19 cellular contexts compared by ENCODE assay signal in the genomic region with DNA sequence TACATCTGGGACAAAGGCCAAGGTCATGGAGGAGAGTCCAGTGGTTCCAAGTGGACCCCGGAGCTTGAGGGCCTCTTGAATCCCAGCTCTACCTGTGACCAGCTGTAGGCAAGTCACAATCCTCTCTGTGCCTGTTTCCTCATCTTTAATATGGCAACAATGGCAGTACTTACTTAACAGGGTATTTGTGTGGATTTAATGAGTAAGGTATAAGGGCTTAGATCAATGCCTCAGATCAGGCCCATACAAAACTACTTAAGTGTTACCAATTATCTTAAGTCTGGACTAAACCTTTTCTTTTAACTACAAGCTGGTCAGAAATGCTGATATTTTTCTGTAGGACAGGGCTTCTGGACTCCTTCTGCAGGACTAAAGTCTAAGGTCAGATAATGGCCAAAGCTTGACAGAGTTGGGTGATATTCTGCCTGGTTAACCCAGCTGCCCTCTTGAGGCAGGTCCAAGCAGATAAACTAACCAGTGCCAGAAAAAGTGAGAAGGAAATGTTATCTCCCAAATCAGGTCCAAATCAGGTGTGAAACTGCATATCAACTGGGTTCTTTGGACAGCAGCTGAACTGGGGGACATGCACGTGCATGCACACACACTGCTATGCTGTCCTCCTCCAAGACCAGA. TPM values are rescaled to one million over a fixed set of nuclear protein-coding genes. Genes with fewer than 3 reads are reported as not detected.
DNase-seq lines count a peak whose midpoint lies in the region; ATAC-seq and TF ChIP-seq lines count a peak whose summit lies in the region.
"Had no signal": no experiment of that assay in that cellular context is flagged by ENCODE, and none has a peak within 500 bp of the region (broad histone marks: within the 10 kb centered on the region; RNA-seq: fewer than 3 reads in every experiment).

No MANE protein-coding gene starts in this region.

- DNase-seq in GM20000 (ENCODE audit: low spot score), result peak; percentile 49
- DNase-seq in RWPE2 (ENCODE audit: low spot score), result no peak
- DNase-seq in foreskin keratinocyte, result no peak
- no peak for DNase-seq in progenitor cell of endocrine pancreas (ENCODE audit: low spot score, unreplicated experiment)
- no peak for DNase-seq in A673 (ENCODE audit: low spot score)
- no peak for DNase-seq in stimulated activated CD4-positive, alpha-beta T cell treated with anti-CD3 and anti-CD28 coated beads, Interleukin-4, amount 100 ng/mL, for 24 hours
- DNase-seq: activated effector memory CD4-positive, alpha-beta T cell treated with anti-CD3 and anti-CD28 coated beads, Interleukin-2, amount 50 U/mL, for 16 hours; C1 segment of cervical spinal cord; DND-41; NCI-H1436; pancreas; tibial artery had no signal

- H3K4me3 ChIP-seq in RWPE2 (ENCODE audit: severe bottlenecking) (no peak overlapping the region), A673 (ENCODE audit: low read depth, low read length, poor library complexity, severe bottlenecking) (no peak overlapping the region)

- no TSS peak for BruUV-seq in A673 (replicated peaks; lab: Mats Ljungman, UMichigan)

- no peak overlapping the region for H3K27ac Mint-ChIP-seq in progenitor cell of endocrine pancreas
- H3K27ac Mint-ChIP-seq: stimulated activated memory B cell treated with anti-CD40 and anti-IgM and Interleukin-4, amounts not matched to agents 10 μg/mL and 1 μg/mL and 100 μg/mL, for 72 hours; T-helper 1 cell treated with Interleukin-12 subunit alpha and Interleukin-12 subunit beta and Interleukin-4 antibody, amounts not matched to agents 30 μg/mL and 1 μg/mL, for 36 hours had no signal

- POLR2A ChIA-PET in A673 (lab: Charles Lee; ENCODE audit: low non-redundant PET), result no interaction called here

- intact Hi-C loops in A673 (cut with micrococcal nuclease; ENCODE audit: unreplicated experiment), result loop anchor here (5.0 kb wide), 1 partner anchor 56 kb away; no protein-coding TSS in a partner anchor

- TF ChIP-seq CTCF in GM20000 (IDR thresholded peaks at IDR 0.05; ENCODE audit: extremely low read depth, missing control alignments) (peak; percentile 0), RWPE2 (IDR thresholded peaks at IDR 0.05; ENCODE audit: poor library complexity, severe bottlenecking) (peak; percentile 68), foreskin keratinocyte (conservative IDR thresholded peaks at IDR 0.05) (peak; percentile 18), progenitor cell of endocrine pancreas (IDR thresholded peaks at IDR 0.05; ENCODE audit: unreplicated experiment) (no peak), A673 (conservative IDR thresholded peaks at IDR 0.05; ENCODE audit: low read depth, low read length) (no peak)

- peaks cover 2% of the 10 kb centered on the region for H3K27me3 Mint-ChIP-seq in progenitor cell of endocrine pancreas

- peaks cover 23% of the 10 kb centered on the region for H3K4me1 Mint-ChIP-seq in progenitor cell of endocrine pancreas (ENCODE audit: low read depth)
- H3K4me1 Mint-ChIP-seq: central memory CD8-positive, alpha-beta T cell had no signal

- no peaks in the 10 kb centered on the region for H3K9me3 ChIP-seq in RWPE2 (ENCODE audit: severe bottlenecking)
- H3K9me3 ChIP-seq in A673 (ENCODE audit: low read depth, low read length, poor library complexity, severe bottlenecking), result no peaks in the 10 kb centered on the region
- H3K9me3 ChIP-seq: pancreas, tibial artery had no signal

- peaks cover 18% of the 10 kb centered on the region for H3K4me1 ChIP-seq in RWPE2 (ENCODE audit: insufficient read depth, poor library complexity, severe bottlenecking)
- peaks cover 5% of the 10 kb centered on the region for H3K4me1 ChIP-seq in foreskin keratinocyte
- H3K4me1 ChIP-seq in A673 (ENCODE audit: insufficient read depth, low read length, poor library complexity, severe bottlenecking), result peaks cover 15% of the 10 kb centered on the region

- no peaks in the 10 kb centered on the region for H3K27me3 ChIP-seq in RWPE2 (ENCODE audit: insufficient read depth, poor library complexity, severe bottlenecking)
- no peaks in the 10 kb centered on the region for H3K27me3 ChIP-seq in foreskin keratinocyte
- H3K27me3 ChIP-seq in A673 (replicated peaks; ENCODE audit: insufficient read depth, low read depth, low read length, poor library complexity), result peaks cover 45% of the 10 kb centered on the region
- H3K27me3 ChIP-seq: pancreas, tibial artery had no signal

- ATAC-seq in RWPE2 (ENCODE audit: low read depth) (no peak), foreskin keratinocyte (no peak), HG03378 (IDR thresholded peaks at IDR 0.05; ENCODE audit: unreplicated experiment) (no peak)
- ATAC-seq: activated CD4-positive, CD25-positive, alpha-beta regulatory T cell treated with anti-CD3 and anti-CD28 coated beads, Interleukin-2, amount 50 U/mL, for 24 hours; pancreas; Right ventricle myocardium inferior; stimulated activated memory B cell treated with anti-CD40 and anti-IgM and Interleukin-4, amounts not matched to agents 10 μg/mL and 1 μg/mL and 100 μg/mL, for 72 hours had no signal

- CTCF ChIA-PET in A673 (lab: Charles Lee), result no interaction called here

- H3K4me3 Mint-ChIP-seq in progenitor cell of endocrine pancreas (ENCODE audit: low read depth), result peak overlapping the region; percentile 5

- H3K27ac ChIP-seq in RWPE2 (ENCODE audit: poor library complexity, severe bottlenecking) (peak overlapping the region; percentile 88), foreskin keratinocyte (peak overlapping the region; percentile 7), A673 (ENCODE audit: low read depth, low read length, poor library complexity, severe bottlenecking) (no peak overlapping the region)
- H3K27ac ChIP-seq: HL-60, pancreas, tibial artery had no signal

- H3K36me3 ChIP-seq in RWPE2 (ENCODE audit: low read depth) (peaks cover 57% of the 10 kb centered on the region), A673 (ENCODE audit: insufficient read depth, low read length, poor library complexity, severe bottlenecking) (no peaks in the 10 kb centered on the region)
- H3K36me3 ChIP-seq: pancreas, tibial artery had no signal

- peaks cover 1% of the 10 kb centered on the region for H3K36me3 Mint-ChIP-seq in progenitor cell of endocrine pancreas (ENCODE audit: insufficient read depth)
- H3K36me3 Mint-ChIP-seq: stimulated activated memory B cell treated with anti-CD40 and anti-IgM and Interleukin-4, amounts not matched to agents 10 μg/mL and 1 μg/mL and 100 μg/mL, for 72 hours had no signal

- H3K9me3 Mint-ChIP-seq in progenitor cell of endocrine pancreas (ENCODE audit: low read depth), result no peaks in the 10 kb centered on the region
- H3K9me3 Mint-ChIP-seq: central memory CD8-positive, alpha-beta T cell; stimulated activated memory B cell treated with anti-CD40 and anti-IgM and Interleukin-4, amounts not matched to agents 10 μg/mL and 1 μg/mL and 100 μg/mL, for 72 hours; T-helper 1 cell treated with Interleukin-12 subunit alpha and Interleukin-12 subunit beta and Interleukin-4 antibody, amounts not matched to agents 30 μg/mL and 1 μg/mL, for 36 hours had no signal

RNA-seq across cellular contexts. Expression of gene SULF2, which starts 2.2 kb away (rescaled TPM):
- 230 and 277 TPM in 2 replicates for total RNA-seq in foreskin keratinocyte
- polyA plus RNA-seq in foreskin keratinocyte, result 153 and 180 TPM in 2 replicates
- 94.5 and 104 TPM in 2 replicates for total RNA-seq in progenitor cell of endocrine pancreas
- total RNA-seq in A673 (2021), result 0.68 and 0.69 TPM in 2 replicates

Comparison
In these comparisons a context has a peak if more than half of its experiments do, and no peak if none do; other contexts are left out.
1. CTCF ChIP-seq: peak in GM20000 (single experiment), RWPE2 (single experiment) and foreskin keratinocyte (single experiment); none in progenitor cell of endocrine pancreas (single experiment) and A673 (single experiment).
2. RNA of gene SULF2, which starts 2.2 kb away (total RNA-seq): 230 to 277 TPM in foreskin keratinocyte and 94.5 to 104 TPM in progenitor cell of endocrine pancreas; 0.68 to 0.69 TPM in A673; every median in the first group is over 10 times any median in the second.